In genomic region chr6:22727709-22728108, GRCh38 we compare ENCODE assay signal across 31 cellular contexts.
DNase-seq lines count a peak whose midpoint lies in the region; ATAC-seq, FAIRE-seq and TF ChIP-seq lines count a peak whose summit lies in the region.
"Had no signal": no experiment of that assay in that cellular context is flagged by ENCODE, and none has a peak within 500 bp of the region (broad histone marks: within the 10 kb centered on the region; RNA-seq: fewer than 3 reads in every experiment).

No MANE protein-coding gene starts in this region.

- peak overlapping the region; percentile 17; the same call in 1 of the 2 replicates for H3K23ac ChIP-seq in IMR-90 (ENCODE audit: low read depth, low read length)
- H3K23ac ChIP-seq in H1 (ENCODE audit: insufficient read length) = no peak overlapping the region

- TF ChIP-seq POLR2A in IMR-90 (IDR thresholded peaks at IDR 0.05; ENCODE audit: low read depth, low read length) (no peak), H1 (IDR thresholded peaks at IDR 0.05; ENCODE audit: control extremely low read depth in 1 of 2, low read depth in 2 of 2, low read length in 2 of 2) (no peak)

- H3K4me3 Mint-ChIP-seq in mesothelial cell of epicardium = no peak overlapping the region
- H3K4me3 Mint-ChIP-seq in type B pancreatic cell = peak overlapping the region; percentile 27
- H3K4me3 Mint-ChIP-seq: activated CD4-positive, alpha-beta memory T cell treated with anti-CD3 and anti-CD28 coated beads for 36 hours; activated naive CD8-positive, alpha-beta T cell treated with anti-CD3 and anti-CD28 coated beads, Interleukin-2, amount 50 U/mL, for 24 hours; nephron progenitor cell; stimulated activated naive CD8-positive, alpha-beta T cell treated with anti-CD3 and anti-CD28 coated beads, Interleukin-15, Interleukin-2, amounts not matched to agents 100 ng/mL and 50 ng/mL, for 24 hours had no signal

- H4K91ac ChIP-seq in IMR-90 (ENCODE audit: insufficient read depth, low read depth, low read length) (no peak overlapping the region; the same call in 1 of the 2 replicates), H1 (replicated peaks; ENCODE audit: insufficient read length, low read length) (no peak overlapping the region)

- no peak for TF ChIP-seq EP300 in H1 (IDR thresholded peaks at IDR 0.05; ENCODE audit: borderline replicate concordance in 1 of 2, low read depth in 2 of 2, low read length in 2 of 2)

- H3K79me1 ChIP-seq in IMR-90 (ENCODE audit: low read depth in 1 of 2, low read length in 2 of 2) = no peaks in the 10 kb centered on the region
- H3K79me1 ChIP-seq in H1 (ENCODE audit: low read depth, low read length) = no peaks in the 10 kb centered on the region

- POLR2A ChIA-PET in IMR-90 (lab: Charles Lee; ENCODE audit: unreplicated experiment) = no interaction called here
- POLR2A ChIA-PET in H1 (lab: Charles Lee; ENCODE audit: partially characterized antibody) = no interaction called here

- H3K9me1 ChIP-seq in IMR-90 (ENCODE audit: insufficient read depth, low read length) = peaks cover 3% of the 10 kb centered on the region; the same call in 1 of the 2 replicates

- dilution Hi-C loops in IMR-90 (cut with HindIII; ENCODE audit: low sequenced_read_pairs, unreplicated experiment) = no loop called here

- intact Hi-C loops in IMR-90 (cut with micrococcal nuclease) = no loop called here

- CTCF ChIA-PET in IMR-90 (lab: Yijun Ruan, JAX) = interaction anchor here (0.6 kb wide), 1 partner anchor 975 kb away, joined by 3 read pairs; no protein-coding TSS in a partner anchor
- CTCF ChIA-PET in H1 (lab: Charles Lee; ENCODE audit: partially characterized antibody) = interaction anchor here (0.6 to 1.7 kb wide), 2 partner anchors 10 to 1047 kb away, joined by 3 to 8 read pairs; no protein-coding TSS in a partner anchor

- peak overlapping the region; percentile 7; the same call in 1 of the 2 replicates for H3K27ac ChIP-seq in IMR-90 (ENCODE audit: insufficient read depth, low read length)
- no peak overlapping the region for H3K27ac ChIP-seq in H1 (ENCODE audit: low read depth, low read length)
- H3K27ac ChIP-seq: GM23248, PC-9, right lobe of liver, testis, vagina had no signal

- BruUV-seq in IMR-90 (replicated peaks; lab: Mats Ljungman, UMichigan) = no TSS peak

- H3K4me3 ChIP-seq in IMR-90 (ENCODE audit: insufficient read depth, low read depth, low read length) (no peak overlapping the region), H1 (ENCODE audit: extremely low read depth in 1 of 4, insufficient read depth in 2 of 4, low read depth in 3 of 4, low read length in 4 of 4) (no peak overlapping the region)
- H3K4me3 ChIP-seq: esophagus muscularis mucosa, GM23248, PC-9, right lobe of liver, testis, vagina had no signal

- H3K27me3 ChIP-seq in IMR-90 (ENCODE audit: control insufficient read depth, insufficient read depth, low read length) (no peaks in the 10 kb centered on the region), H1 (replicated peaks in 1 of 4; ENCODE audit: control insufficient read depth in 3 of 4, extremely low read depth in 1 of 4, insufficient read depth in 3 of 4, low read length in 3 of 4) (no peaks in the 10 kb centered on the region)
- H3K27me3 ChIP-seq: esophagus muscularis mucosa, right lobe of liver, testis, vagina had no signal

- H3K36me3 ChIP-seq in IMR-90 (ENCODE audit: control insufficient read depth, insufficient read depth, low read length) (no peaks in the 10 kb centered on the region), H1 (ENCODE audit: control insufficient read depth in 2 of 4, insufficient read depth in 4 of 4, low read length in 3 of 4) (no peaks in the 10 kb centered on the region)
- H3K36me3 ChIP-seq: esophagus muscularis mucosa, right lobe of liver, vagina had no signal

- H3K36me3 Mint-ChIP-seq in mesothelial cell of epicardium (peaks cover 12% of the 10 kb centered on the region), type B pancreatic cell (peaks cover 4% of the 10 kb centered on the region)
- H3K36me3 Mint-ChIP-seq: activated CD4-positive, alpha-beta memory T cell treated with anti-CD3 and anti-CD28 coated beads for 36 hours had no signal

- H2AFZ ChIP-seq in IMR-90 (replicated peaks; ENCODE audit: low read length, poor library complexity) (peak overlapping the region; percentile 77), H1 (ENCODE audit: low read length) (no peak overlapping the region)
- H2AFZ ChIP-seq: GM23248, PC-9 had no signal

- H3K4me2 ChIP-seq in IMR-90 (ENCODE audit: low read depth, low read length) = peak overlapping the region; percentile 20; the same call in 1 of the 2 replicates
- no peak overlapping the region for H3K4me2 ChIP-seq in H1 (ENCODE audit: insufficient read depth in 1 of 2, low read depth in 2 of 2, low read length in 2 of 2)
- H3K4me2 ChIP-seq: PC-9 had no signal

- H3K23me2 ChIP-seq in H1 (ENCODE audit: low read depth, low read length) = no peaks in the 10 kb centered on the region

- peaks cover 4% of the 10 kb centered on the region for H3K9me3 ChIP-seq in IMR-90 (ENCODE audit: control insufficient read depth, insufficient read depth, low read length)
- peaks cover 8% of the 10 kb centered on the region in 2 experiments; a peak in 2 of 4 replicates for H3K9me3 ChIP-seq in H1 (ENCODE audit: insufficient read depth in 2 of 2, low read depth in 1 of 2, low read length in 1 of 2)
- H3K9me3 ChIP-seq: right lobe of liver, testis, vagina had no signal

- peak overlapping the region; percentile 64 for H2BK20ac ChIP-seq in IMR-90 (ENCODE audit: low read depth, low read length)
- H2BK20ac ChIP-seq in H1 (ENCODE audit: low read length) = no peak overlapping the region

- H3K4me1 Mint-ChIP-seq in mesothelial cell of epicardium (peaks cover 29% of the 10 kb centered on the region), type B pancreatic cell (ENCODE audit: unreplicated experiment) (peaks cover 26% of the 10 kb centered on the region)
- H3K4me1 Mint-ChIP-seq: activated naive CD8-positive, alpha-beta T cell treated with anti-CD3 and anti-CD28 coated beads, Interleukin-2, amount 50 U/mL, for 24 hours had no signal

- peak overlapping the region; percentile 47 for H2BK120ac ChIP-seq in IMR-90 (ENCODE audit: low read depth, low read length)
- H2BK120ac ChIP-seq in H1 (replicated peaks; ENCODE audit: low read depth, low read length) = no peak overlapping the region

- WGBS in IMR-90 (ENCODE audit: extremely low coverage in 2 of 2, insufficient read length in 1 of 2), 2 experiments = 0% methylated on average over 1 of the region's 6 CpGs; no CpG with 5 or more reads in 1 of the 2 experiments
- 90% methylated on average over 6 of the region's 6 CpGs; no CpG with 5 or more reads in 1 of the 2 experiments for WGBS in H1 (ENCODE audit: extremely low coverage in 1 of 2, insufficient coverage in 1 of 2, insufficient read length in 1 of 2, insufficient replicate concordance in 2 of 2, low coverage in 1 of 2, low lambda C conversion rate in 2 of 2, missing lambda C conversion rate in 1 of 2), 2 experiments

- no peak for TF ChIP-seq CTCF in IMR-90 (conservative IDR thresholded peaks at IDR 0.05; ENCODE audit: low read depth, low read length)
- no peak for TF ChIP-seq CTCF in H1 (IDR thresholded peaks at IDR 0.05; ENCODE audit: control extremely low read depth in 1 of 3, insufficient read depth in 1 of 3, low read depth in 1 of 3, low read length in 3 of 3)
- TF ChIP-seq CTCF in mesothelial cell of epicardium (IDR thresholded peaks at IDR 0.05; ENCODE audit: unreplicated experiment) = no peak
- TF ChIP-seq CTCF in type B pancreatic cell (conservative IDR thresholded peaks at IDR 0.05) = no peak

- H4K5ac ChIP-seq in IMR-90 (ENCODE audit: low read depth, low read length) (peak overlapping the region; percentile 2; the same call in 1 of the 2 replicates), H1 (ENCODE audit: insufficient read length, low read depth, low read length) (no peak overlapping the region)

- no peak overlapping the region for H2BK12ac ChIP-seq in H1 (ENCODE audit: low read depth, low read length)

- DNase-seq in IMR-90 = peak; percentile 64
- DNase-seq in H1 (ENCODE audit: low read depth in 1 of 2, low spot score in 2 of 2) = no peak
- DNase-seq in mesothelial cell of epicardium (ENCODE audit: low spot score in 2 of 2, unreplicated experiment in 2 of 2) = no peak
- DNase-seq in type B pancreatic cell (ENCODE audit: extremely low spot score, unreplicated experiment) = no peak
- no peak for DNase-seq in nucleus accumbens (lab: John Stamatoyannopoulos, UW)
- DNase-seq: activated CD4-positive, alpha-beta memory T cell treated with anti-CD3 and anti-CD28 coated beads for 36 hours; activated CD4-positive, CD25-positive, alpha-beta regulatory T cell treated with anti-CD3 and anti-CD28 coated beads, Interleukin-2, amount 50 U/mL, for 72 hours; activated naive CD4-positive, alpha-beta T cell; activated naive CD8-positive, alpha-beta T cell treated with anti-CD3 and anti-CD28 coated beads, Interleukin-2, amount 50 U/mL, for 24 hours; C1 segment of cervical spinal cord; central memory CD4-positive, alpha-beta T cell; dermis blood vessel endothelial cell; DMS153; GM23248; hippocampal formation; Karpas-422; NCI-H1930; NCI-H226; NCI-H526 treated with DMSO at 0.1 percent for 48 hours; nephron progenitor cell; PC-9; right lobe of liver; stimulated activated CD8-positive, alpha-beta memory T cell treated with anti-CD3 and anti-CD28 coated beads, Interleukin-4, amount 100 ng/mL, for 48 hours; testis had no signal

- no peak for TF ChIP-seq RAD21 in IMR-90 (IDR thresholded peaks at IDR 0.05; ENCODE audit: low read length)
- no peak for TF ChIP-seq RAD21 in H1 (IDR thresholded peaks at IDR 0.05 in 1 of 2, conservative IDR thresholded peaks at IDR 0.05 in 1 of 2; ENCODE audit: low read depth in 2 of 2, low read length in 2 of 2)

- ATAC-seq in IMR-90 (ENCODE audit: low read depth) (peak; percentile 71), GM18858 (IDR thresholded peaks at IDR 0.05; ENCODE audit: unreplicated experiment) (no peak), GM19397 (IDR thresholded peaks at IDR 0.05; ENCODE audit: unreplicated experiment) (no peak)
- ATAC-seq: activated naive CD8-positive, alpha-beta T cell treated with anti-CD3 and anti-CD28 coated beads, Interleukin-2, amount 50 U/mL, for 24 hours; right lobe of liver; Right ventricle myocardium inferior had no signal

- H2BK5ac ChIP-seq in IMR-90 (ENCODE audit: low read depth, low read length, poor library complexity, severe bottlenecking) = peak overlapping the region; percentile 7
- no peak overlapping the region for H2BK5ac ChIP-seq in H1 (ENCODE audit: low read depth, low read length)

- peak overlapping the region; percentile 15 for H3K4ac ChIP-seq in IMR-90 (ENCODE audit: low read depth, low read length)
- H3K4ac ChIP-seq in H1 (replicated peaks; ENCODE audit: insufficient read length, low read depth, low read length) = no peak overlapping the region

- no peaks in the 10 kb centered on the region for H3K79me2 ChIP-seq in H1 (ENCODE audit: control insufficient read depth in 1 of 2, insufficient read depth in 2 of 2, low read length in 2 of 2)

- H4K8ac ChIP-seq in IMR-90 (ENCODE audit: low read depth in 2 of 2, low read length in 2 of 2) (peak overlapping the region in 1 of 2 experiments; percentile 44; a peak in 2 of 4 replicates), H1 (ENCODE audit: extremely low read depth, insufficient read depth, low read length) (no peak overlapping the region)

- H3K9me3 Mint-ChIP-seq in mesothelial cell of epicardium (peaks cover 12% of the 10 kb centered on the region), type B pancreatic cell (no peaks in the 10 kb centered on the region)

- H4K20me1 ChIP-seq in IMR-90 (ENCODE audit: insufficient read depth, low read length) = no peaks in the 10 kb centered on the region
- no peaks in the 10 kb centered on the region for H4K20me1 ChIP-seq in H1 (replicated peaks in 1 of 2; ENCODE audit: control insufficient read depth in 1 of 2, insufficient read depth in 2 of 2, low read length in 2 of 2)

- H3K56ac ChIP-seq in IMR-90 (ENCODE audit: extremely low read depth, insufficient read depth, low read length) (no peak overlapping the region), H1 (replicated peaks; ENCODE audit: insufficient read length, low read depth, low read length) (no peak overlapping the region)

- H3K27ac Mint-ChIP-seq in mesothelial cell of epicardium (peak overlapping the region; percentile 73), type B pancreatic cell (no peak overlapping the region)
- H3K27ac Mint-ChIP-seq: activated CD4-positive, alpha-beta memory T cell treated with anti-CD3 and anti-CD28 coated beads for 36 hours; activated naive CD8-positive, alpha-beta T cell treated with anti-CD3 and anti-CD28 coated beads, Interleukin-2, amount 50 U/mL, for 24 hours; nephron progenitor cell; progenitor cell of endocrine pancreas; stimulated activated naive CD8-positive, alpha-beta T cell treated with anti-CD3 and anti-CD28 coated beads, Interleukin-15, Interleukin-2, amounts not matched to agents 100 ng/mL and 50 ng/mL, for 24 hours had no signal

- H3K4me1 ChIP-seq in IMR-90 (ENCODE audit: control insufficient read depth, insufficient read depth, low read length) (peaks cover 3% of the 10 kb centered on the region), H1 (replicated peaks in 1 of 4; ENCODE audit: control insufficient read depth in 3 of 4, insufficient read depth in 4 of 4, low read length in 3 of 4) (no peaks in the 10 kb centered on the region)
- H3K4me1 ChIP-seq: right lobe of liver, testis, vagina had no signal

- no peak for FAIRE-seq in H1 (lab: Jason Lieb, UNC)

- no peaks in the 10 kb centered on the region for H3K27me3 Mint-ChIP-seq in mesothelial cell of epicardium (ENCODE audit: low read depth)
- H3K27me3 Mint-ChIP-seq in type B pancreatic cell = no peaks in the 10 kb centered on the region
- H3K27me3 Mint-ChIP-seq: activated CD4-positive, alpha-beta memory T cell treated with anti-CD3 and anti-CD28 coated beads for 36 hours; activated naive CD8-positive, alpha-beta T cell treated with anti-CD3 and anti-CD28 coated beads, Interleukin-2, amount 50 U/mL, for 24 hours; progenitor cell of endocrine pancreas; stimulated activated naive CD8-positive, alpha-beta T cell treated with anti-CD3 and anti-CD28 coated beads, Interleukin-15, Interleukin-2, amounts not matched to agents 100 ng/mL and 50 ng/mL, for 24 hours had no signal

- H3K18ac ChIP-seq in IMR-90 (ENCODE audit: low read depth, low read length) (peak overlapping the region; percentile 10; the same call in 1 of the 2 replicates), H1 (ENCODE audit: extremely low read depth, low read length) (no peak overlapping the region)

- H2AK5ac ChIP-seq in IMR-90 (ENCODE audit: low read depth, low read length) = no peak overlapping the region
- no peak overlapping the region for H2AK5ac ChIP-seq in H1 (ENCODE audit: low read depth, low read length)

- H3K14ac ChIP-seq in IMR-90 (replicated peaks; ENCODE audit: low read depth, low read length) (peak overlapping the region; percentile 68; the same call in 1 of the 2 replicates), H1 (ENCODE audit: insufficient read length) (no peak overlapping the region)

- H2AK9ac ChIP-seq in IMR-90 (replicated peaks; ENCODE audit: low read depth, low read length, poor library complexity) = peak overlapping the region; percentile 17

- H3K9ac ChIP-seq in IMR-90 (ENCODE audit: low read depth, low read length) = no peak overlapping the region
- no peak overlapping the region for H3K9ac ChIP-seq in H1 (replicated peaks in 1 of 4; ENCODE audit: extremely low read depth in 1 of 4, low read depth in 3 of 4, low read length in 3 of 4)
- H3K9ac ChIP-seq: GM23248 had no signal

- in situ Hi-C loops in IMR-90 (cut with MboI; ENCODE audit: low sequenced_read_pairs) = no loop called here

- H2BK15ac ChIP-seq in IMR-90 (ENCODE audit: low read depth, low read length) (no peak overlapping the region), H1 (ENCODE audit: low read length) (0 out of 2 replicates have a peak overlapping the region, but pooled peaks have one; percentile 6)
